Comparison of ENCODE assay signal across 8 cellular contexts in genomic region chr9:111661802-111662491, GRCh38. TPM values are rescaled to one million over a fixed set of nuclear protein-coding genes. Genes with fewer than 3 reads are reported as not detected.
DNase-seq lines count a peak whose midpoint lies in the region; ATAC-seq and TF ChIP-seq lines count a peak whose summit lies in the region.

No MANE protein-coding gene starts in this region.

- TF ChIP-seq CTCF in GM12875 (IDR thresholded peaks at IDR 0.05; ENCODE audit: borderline replicate concordance, insufficient read depth, low read depth, low read length) = no peak
- no peak for TF ChIP-seq CTCF in dorsolateral prefrontal cortex (IDR thresholded peaks at IDR 0.05 in 54 of 56, conservative IDR thresholded peaks at IDR 0.05 in 2 of 56; ENCODE audit: low read depth in 1 of 56, partially characterized antibody in 56 of 56)
- TF ChIP-seq CTCF in right lobe of liver (IDR thresholded peaks at IDR 0.05) = no peak

- H3K36me3 Mint-ChIP-seq in activated CD4-positive, alpha-beta T cell treated with anti-CD3 and anti-CD28 coated beads, Interleukin-2, amount 10 ng/mL, durations not matched to agents 24 days and 14 days (ENCODE audit: low read depth) = peaks cover 24% of the 10 kb centered on the region

- peak overlapping the region; percentile 97 for H3K27ac Mint-ChIP-seq in activated CD4-positive, alpha-beta T cell treated with anti-CD3 and anti-CD28 coated beads, Interleukin-2, amount 10 ng/mL, durations not matched to agents 24 days and 14 days

- peaks cover 29% of the 10 kb centered on the region for H3K4me1 Mint-ChIP-seq in activated CD4-positive, alpha-beta T cell treated with anti-CD3 and anti-CD28 coated beads, Interleukin-2, amount 10 ng/mL, durations not matched to agents 24 days and 14 days

- H3K4me1 ChIP-seq in HAP-1 (peaks cover 12% of the 10 kb centered on the region), right lobe of liver (peaks cover 0 to 8% (median 0%) of the 10 kb centered on the region in 4 donors)

- H3K27me3 ChIP-seq in HAP-1 (ENCODE audit: low read depth) (no peaks in the 10 kb centered on the region), MG63 (no peaks in the 10 kb centered on the region), dorsolateral prefrontal cortex (no peaks in the 10 kb centered on the region), right lobe of liver (no peaks in the 10 kb centered on the region)

- H3K9me3 ChIP-seq in HAP-1 = no peaks in the 10 kb centered on the region
- no peaks in the 10 kb centered on the region for H3K9me3 ChIP-seq in MG63
- no peaks in the 10 kb centered on the region for H3K9me3 ChIP-seq in right lobe of liver

- peaks cover 10% of the 10 kb centered on the region for H3K36me3 ChIP-seq in HAP-1 (replicated peaks)
- H3K36me3 ChIP-seq in MG63 = peaks cover 12% of the 10 kb centered on the region
- H3K36me3 ChIP-seq in right lobe of liver = peaks cover 0 to 5% (median under 1%) of the 10 kb centered on the region in 4 donors

- in situ Hi-C loops in HAP-1 (cut with MboI; ENCODE audit: low sequenced_read_pairs) (no loop called here), KBM-7 (cut with MboI; ENCODE audit: low pct_unique_long_range_greater_than_20kb, low sequenced_read_pairs) (no loop called here)

- DNase-seq in HAP-1 (ENCODE audit: low spot score in 2 of 2) (peak; percentile 6 to 35), MG63 (peak; percentile 29), dorsolateral prefrontal cortex (peak in 9 of 10 donors; percentile 13 to 65 (median 29)), right lobe of liver (peak; percentile 57 to 69 (median 67)), KBM-7 (no peak)
- DNase-seq in activated CD4-positive, alpha-beta T cell treated with anti-CD3 and anti-CD28 coated beads, Interleukin-2, amount 10 ng/mL, durations not matched to agents 24 days and 14 days = peak; percentile 82
- peak; percentile 3 for DNase-seq in stimulated activated CD8-positive, alpha-beta memory T cell treated with anti-CD3 and anti-CD28 coated beads, Interleukin-12 subunit alpha, Interleukin-12 subunit beta, amount 100 ng/mL, for 4 hours (ENCODE audit: low read depth)

- no peaks in the 10 kb centered on the region for H3K27me3 Mint-ChIP-seq in activated CD4-positive, alpha-beta T cell treated with anti-CD3 and anti-CD28 coated beads, Interleukin-2, amount 10 ng/mL, durations not matched to agents 24 days and 14 days

- H3K27ac ChIP-seq in dorsolateral prefrontal cortex (peak overlapping the region in 55 of 59 donors; percentile 1 to 92 (median 72)), right lobe of liver (peak overlapping the region; percentile 56 to 80 (median 76))

- under 1% methylated on average over 34 of the region's 57 CpGs for WGBS in right lobe of liver (ENCODE audit: insufficient coverage, low coverage, low lambda C conversion rate, missing lambda C conversion rate)

- no peaks in the 10 kb centered on the region for H3K9me3 Mint-ChIP-seq in activated CD4-positive, alpha-beta T cell treated with anti-CD3 and anti-CD28 coated beads, Interleukin-2, amount 10 ng/mL, durations not matched to agents 24 days and 14 days

- ATAC-seq in right lobe of liver = peak; percentile 63 to 73 (median 66)

- H3K4me3 ChIP-seq in GM12875 (ENCODE audit: low read depth, low read length) (peak overlapping the region; percentile 60), HAP-1 (peak overlapping the region; percentile 60), MG63 (peak overlapping the region; percentile 80), dorsolateral prefrontal cortex (peak overlapping the region; percentile 60 to 90 (median 77)), right lobe of liver (peak overlapping the region; percentile 54 to 78 (median 69))

- intact Hi-C loops in activated CD4-positive, alpha-beta T cell treated with anti-CD3 and anti-CD28 coated beads, Interleukin-2, amount 10 ng/mL, durations not matched to agents 24 days and 14 days (cut with micrococcal nuclease) = loop anchor here (1.0 kb wide), 3 partner anchors 31 to 671 kb away; partner anchors contain the start of genes DNAJC25 and PTBP3
- intact Hi-C loops in dorsolateral prefrontal cortex (cut with DNase I) (loop anchor here in 1 of 2 donors (1.0 kb wide), 1 partner anchor 31 kb away; the partner anchor contains the start of gene DNAJC25), right lobe of liver (cut with DNase I) (no loop called here)

- peak; percentile 2 for TF ChIP-seq POLR2A in right lobe of liver (IDR thresholded peaks at IDR 0.05)

- peak overlapping the region; percentile 90 for H3K4me3 Mint-ChIP-seq in activated CD4-positive, alpha-beta T cell treated with anti-CD3 and anti-CD28 coated beads, Interleukin-2, amount 10 ng/mL, durations not matched to agents 24 days and 14 days

RNA-seq across cellular contexts. Expression of gene GNG10, which starts 0.5 kb away (rescaled TPM):
- total RNA-seq in MG63 (2014; rRNA removed; shearing (Covaris generic); ENCODE audit: low replicate concordance) = 129 and 149 TPM in 2 replicates
- 30.9 and 31.7 TPM in 2 replicates for total RNA-seq in activated CD4-positive, alpha-beta T cell treated with anti-CD3 and anti-CD28 coated beads, Interleukin-2, amount 10 ng/mL, durations not matched to agents 24 days and 14 days
- total RNA-seq in dorsolateral prefrontal cortex (10 to 100 TPM; 11.6 to 31.8 (median 21.8) TPM), right lobe of liver (10 to 100 TPM in 3 of 6 experiments, 1 to 10 TPM in 3; 8.1 to 23.8 (median 14.0) TPM)

RNA-seq across cellular contexts. Expression of gene DNAJC25, which starts 30.8 kb away (rescaled TPM):
- total RNA-seq in MG63 (2014; rRNA removed; shearing (Covaris generic); ENCODE audit: low replicate concordance) = 5.7 and 9.1 TPM in 2 replicates
- 7.1 and 7.5 TPM in 2 replicates for total RNA-seq in activated CD4-positive, alpha-beta T cell treated with anti-CD3 and anti-CD28 coated beads, Interleukin-2, amount 10 ng/mL, durations not matched to agents 24 days and 14 days
- total RNA-seq in dorsolateral prefrontal cortex (1 to 10 TPM; 2.6 to 7.1 (median 4.9) TPM), right lobe of liver (10 to 100 TPM; 12.2 to 32.8 (median 18.2) TPM)
